In genomic region chr18:51053822-51054221, GRCh38 we compare ENCODE assay signal across 10 cellular contexts. TPM values are rescaled to one million over a fixed set of nuclear protein-coding genes. Genes with fewer than 3 reads are reported as not detected.
DNase-seq lines count a peak whose midpoint lies in the region; ATAC-seq lines count a peak whose summit lies in the region.
"Had no signal": no experiment of that assay in that cellular context is flagged by ENCODE, and none has a peak within 500 bp of the region (broad histone marks: within the 10 kb centered on the region; RNA-seq: fewer than 3 reads in every experiment).

No MANE protein-coding gene starts in this region.

- H3K4me1 Mint-ChIP-seq in activated T-cell treated with anti-CD3 and anti-CD28 coated beads, Interleukin-2, amount 50 U/mL, for 72 hours (ENCODE audit: low read depth), result peaks cover 24% of the 10 kb centered on the region
- peaks cover 29% of the 10 kb centered on the region for H3K4me1 Mint-ChIP-seq in activated naive CD8-positive, alpha-beta T cell (ENCODE audit: low read depth)
- peaks cover 24% of the 10 kb centered on the region for H3K4me1 Mint-ChIP-seq in stimulated activated naive CD8-positive, alpha-beta T cell treated with anti-CD3 and anti-CD28 coated beads, Interleukin-15, Interleukin-2, amounts not matched to agents 100 ng/mL and 50 ng/mL, for 24 hours (ENCODE audit: low read depth)

- H3K4me3 Mint-ChIP-seq in activated T-cell treated with anti-CD3 and anti-CD28 coated beads, Interleukin-2, amount 50 U/mL, for 72 hours, result peak overlapping the region; percentile 27 to 77
- H3K4me3 Mint-ChIP-seq in activated naive CD8-positive, alpha-beta T cell, result no peak overlapping the region
- H3K4me3 Mint-ChIP-seq in stimulated activated naive CD8-positive, alpha-beta T cell treated with anti-CD3 and anti-CD28 coated beads, Interleukin-15, Interleukin-2, amounts not matched to agents 100 ng/mL and 50 ng/mL, for 24 hours, result peak overlapping the region; percentile 52

- peak overlapping the region; percentile 97 for H3K27ac Mint-ChIP-seq in activated T-cell treated with anti-CD3 and anti-CD28 coated beads, Interleukin-2, amount 50 U/mL, for 72 hours
- H3K27ac Mint-ChIP-seq in activated naive CD8-positive, alpha-beta T cell, result peak overlapping the region; percentile 64
- H3K27ac Mint-ChIP-seq in stimulated activated naive CD8-positive, alpha-beta T cell treated with anti-CD3 and anti-CD28 coated beads, Interleukin-15, Interleukin-2, amounts not matched to agents 100 ng/mL and 50 ng/mL, for 24 hours, result peak overlapping the region; percentile 78

- no peak for DNase-seq in activated T-cell treated with anti-CD3 and anti-CD28 coated beads, Interleukin-2, amount 50 U/mL, for 72 hours
- DNase-seq in activated T-cell treated with anti-CD3 and anti-CD28 coated beads, Interleukin-2, amount 50 U/mL, for 48 hours, result no peak
- no peak for DNase-seq in DMS153 treated with DMSO at 0.1 percent for 48 hours (lab: John Stamatoyannopoulos, UW; ENCODE audit: unreplicated experiment)
- no peak for DNase-seq in NCI-H1436 treated with DMSO at 0.1 percent for 48 hours (lab: John Stamatoyannopoulos, UW)
- no peak for DNase-seq in AML-193 (lab: John Stamatoyannopoulos, UW)
- DNase-seq: dorsolateral prefrontal cortex, kidney had no signal

- peak in 1 of 2 donors; percentile 52 for ATAC-seq in activated T-cell treated with anti-CD3 and anti-CD28 coated beads, Interleukin-2, amount 50 U/mL, for 72 hours (replicated peaks in 1 of 2)
- ATAC-seq in HG03095 (IDR thresholded peaks at IDR 0.05; ENCODE audit: unreplicated experiment), result peak; percentile 43

- H3K27me3 Mint-ChIP-seq in activated T-cell treated with anti-CD3 and anti-CD28 coated beads, Interleukin-2, amount 50 U/mL, for 72 hours (ENCODE audit: low read depth), result no peaks in the 10 kb centered on the region
- no peaks in the 10 kb centered on the region for H3K27me3 Mint-ChIP-seq in activated naive CD8-positive, alpha-beta T cell
- H3K27me3 Mint-ChIP-seq in stimulated activated naive CD8-positive, alpha-beta T cell treated with anti-CD3 and anti-CD28 coated beads, Interleukin-15, Interleukin-2, amounts not matched to agents 100 ng/mL and 50 ng/mL, for 24 hours, result no peaks in the 10 kb centered on the region

- H3K9me3 Mint-ChIP-seq in activated T-cell treated with anti-CD3 and anti-CD28 coated beads, Interleukin-2, amount 50 U/mL, for 72 hours, result no peaks in the 10 kb centered on the region
- no peaks in the 10 kb centered on the region for H3K9me3 Mint-ChIP-seq in activated naive CD8-positive, alpha-beta T cell (ENCODE audit: low read depth)
- no peaks in the 10 kb centered on the region for H3K9me3 Mint-ChIP-seq in stimulated activated naive CD8-positive, alpha-beta T cell treated with anti-CD3 and anti-CD28 coated beads, Interleukin-15, Interleukin-2, amounts not matched to agents 100 ng/mL and 50 ng/mL, for 24 hours

- H3K36me3 Mint-ChIP-seq in activated T-cell treated with anti-CD3 and anti-CD28 coated beads, Interleukin-2, amount 50 U/mL, for 72 hours (ENCODE audit: insufficient read depth in 2 of 2), result peaks cover 8 to 18% of the 10 kb centered on the region in 2 donors
- peaks cover 4% of the 10 kb centered on the region for H3K36me3 Mint-ChIP-seq in activated naive CD8-positive, alpha-beta T cell
- H3K36me3 Mint-ChIP-seq in stimulated activated naive CD8-positive, alpha-beta T cell treated with anti-CD3 and anti-CD28 coated beads, Interleukin-15, Interleukin-2, amounts not matched to agents 100 ng/mL and 50 ng/mL, for 24 hours (ENCODE audit: low read depth), result peaks cover 51% of the 10 kb centered on the region

RNA-seq across cellular contexts. Expression of gene SMAD4, which starts 23.8 kb away (rescaled TPM):
- total RNA-seq in activated T-cell treated with anti-CD3 and anti-CD28 coated beads, Interleukin-2, amount 50 U/mL, for 72 hours, result 10 to 100 TPM; 84.7 to 97.0 TPM
